In genomic region chr19:16040642-16041041, GRCh38 we compare ENCODE assay signal across 17 cellular contexts. TPM values are rescaled to one million over a fixed set of nuclear protein-coding genes. Genes with fewer than 3 reads are reported as not detected.
DNase-seq lines count a peak whose midpoint lies in the region; ATAC-seq and TF ChIP-seq lines count a peak whose summit lies in the region.
"Had no signal": no experiment of that assay in that cellular context is flagged by ENCODE, and none has a peak within 500 bp of the region (broad histone marks: within the 10 kb centered on the region; RNA-seq: fewer than 3 reads in every experiment).

No MANE protein-coding gene starts in this region.

- POLR2A ChIA-PET in T-cell (lab: Charles Lee): interaction anchor here in 1 of 2 donors (0.6 kb wide), 1 partner anchor 211 kb away, joined by 6 read pairs; no protein-coding TSS in a partner anchor

- no peaks in the 10 kb centered on the region for H3K36me3 Mint-ChIP-seq in T-cell
- H3K36me3 Mint-ChIP-seq: brain; CD4-positive, alpha-beta memory T cell had no signal

- H3K27me3 ChIP-seq in fibroblast of lung (ENCODE audit: control insufficient read depth, insufficient read depth, low read length) (no peaks in the 10 kb centered on the region), upper lobe of right lung (no peaks in the 10 kb centered on the region)
- H3K27me3 ChIP-seq: stomach had no signal

- DNase-seq in EH (ENCODE audit: low read depth): peak; percentile 60
- DNase-seq in MV-4-11 (lab: John Stamatoyannopoulos, UW): peak; percentile 89
- peak in 1 of 2 donors; percentile 34 for DNase-seq in fibroblast of lung (ENCODE audit: low read depth in 2 of 2)
- DNase-seq in renal cortical epithelial cell (ENCODE audit: low read depth): peak; percentile 38
- DNase-seq in T-cell: no peak
- DNase-seq in upper lobe of right lung: no peak
- no peak for DNase-seq in NCI-H146 treated with DMSO at 0.1 percent for 48 hours (lab: John Stamatoyannopoulos, UW; ENCODE audit: unreplicated experiment)
- DNase-seq: activated CD4-positive, alpha-beta T cell treated with anti-CD3 and anti-CD28 coated beads, Interleukin-2, amount 50 U/mL, for 1 hour; CD4-positive, alpha-beta memory T cell; effector CD4-positive, alpha-beta T cell; glutamatergic neuron; SHP77 treated with DMSO at 0.1 percent for 48 hours; stimulated activated CD4-positive, alpha-beta T cell treated with anti-CD3 and anti-CD28 coated beads, Interleukin-12 subunit alpha, Interleukin-12 subunit beta, amount 100 ng/mL, for 4 hours; stomach; T1000 had no signal

- no peak overlapping the region for H3K4me3 ChIP-seq in fibroblast of lung (replicated peaks in 1 of 4; ENCODE audit: control extremely low read depth in 1 of 4, insufficient read depth in 1 of 4, low read depth in 3 of 4, low read length in 4 of 4)
- H3K4me3 ChIP-seq in upper lobe of right lung: no peak overlapping the region

- H3K9me3 ChIP-seq in fibroblast of lung (ENCODE audit: control insufficient read depth, insufficient read depth, low read depth, low read length): no peaks in the 10 kb centered on the region
- no peaks in the 10 kb centered on the region for H3K9me3 ChIP-seq in upper lobe of right lung
- H3K9me3 ChIP-seq: stomach had no signal

- no peak for ATAC-seq in T-cell (replicated peaks in 1 of 4)
- no peak for ATAC-seq in upper lobe of right lung

- H3K9ac ChIP-seq in fibroblast of lung (ENCODE audit: insufficient read depth, low read length): no peak overlapping the region
- H3K9ac ChIP-seq: parathyroid adenoma had no signal

- no peaks in the 10 kb centered on the region for H3K9me3 Mint-ChIP-seq in T-cell
- H3K9me3 Mint-ChIP-seq: CD4-positive, alpha-beta memory T cell had no signal

- H3K4me1 ChIP-seq in fibroblast of lung (ENCODE audit: control insufficient read depth, extremely low read depth, insufficient read depth, low read length): peaks cover 3% of the 10 kb centered on the region
- peaks cover 10% of the 10 kb centered on the region for H3K4me1 ChIP-seq in upper lobe of right lung

- H3K4me2 ChIP-seq in fibroblast of lung (ENCODE audit: extremely low read depth, insufficient read depth, low read length): no peak overlapping the region

- no peaks in the 10 kb centered on the region for H4K20me1 ChIP-seq in fibroblast of lung (ENCODE audit: control insufficient read depth, extremely low read depth, insufficient read depth, low read length)

- TF ChIP-seq CTCF in fibroblast of lung (conservative IDR thresholded peaks at IDR 0.05 in 1 of 2, IDR thresholded peaks at IDR 0.05 in 1 of 2; ENCODE audit: low read depth in 1 of 2, low read length in 2 of 2) (no peak), upper lobe of right lung (IDR thresholded peaks at IDR 0.05) (no peak)

- H3K36me3 ChIP-seq in fibroblast of lung (ENCODE audit: control insufficient read depth, insufficient read depth, low read length) (no peaks in the 10 kb centered on the region), upper lobe of right lung (no peaks in the 10 kb centered on the region)
- H3K36me3 ChIP-seq: stomach had no signal

- no peaks in the 10 kb centered on the region for H3K79me2 ChIP-seq in fibroblast of lung (ENCODE audit: control insufficient read depth, insufficient read depth, low read length)
- H3K79me2 ChIP-seq: parathyroid adenoma had no signal

- peak overlapping the region in 1 of 2 donors; percentile 69 for H3K27ac Mint-ChIP-seq in T-cell

- CTCF ChIA-PET in T-cell (lab: Charles Lee): interaction anchor here (0.5 to 3.1 kb wide), 7 partner anchors 30 to 213 kb away, joined by 3 to 15 read pairs (median 3); partner anchors contain the start of gene FAM32A (in 1 of the 2)

- peaks cover 0 to 17% (median 13%) of the 10 kb centered on the region in 3 donors for H3K4me1 Mint-ChIP-seq in T-cell

- H3K27ac ChIP-seq in fibroblast of lung (ENCODE audit: insufficient read depth, low read length) (no peak overlapping the region), upper lobe of right lung (no peak overlapping the region)
- H3K27ac ChIP-seq: parathyroid adenoma had no signal

- intact Hi-C loops in upper lobe of right lung (cut with DNase I): loop anchor here (5.0 kb wide), 1 partner anchor 142 kb away; no protein-coding TSS in a partner anchor

- peak overlapping the region; percentile 50 for H2AFZ ChIP-seq in fibroblast of lung (ENCODE audit: low read length)

- H3K27me3 Mint-ChIP-seq in T-cell: no peaks in the 10 kb centered on the region

- H3K4me3 Mint-ChIP-seq in T-cell: peak overlapping the region in 1 of 3 donors; percentile 12

RNA-seq across cellular contexts. Expression of gene TPM4, which starts 35.7 kb away (rescaled TPM):
- 720 and 822 TPM in 2 replicates for total RNA-seq in fibroblast of lung
- 1,637 and 2,577 TPM in 2 replicates for polyA plus RNA-seq in fibroblast of lung
- polyA plus RNA-seq in fibroblast of lung (2012): 1,306 and 1,822 TPM in 2 replicates
- polyA minus RNA-seq in fibroblast of lung (ENCODE audit: low replicate concordance): 192 and 286 TPM in 2 replicates
- 607 and 845 TPM in 2 replicates for total RNA-seq in renal cortical epithelial cell
- 100 to 1,000 TPM in 2 of 5 donors, 10 to 100 TPM in 3; 83.6 to 189 (median 99.5) TPM for total RNA-seq in T-cell
- total RNA-seq in upper lobe of right lung: 386 TPM

Comparison
In these comparisons a context has a peak if more than half of its experiments do, and no peak if none do; other contexts are left out.
1. DNase-seq: peak in EH (single experiment), MV-4-11 (single experiment) and renal cortical epithelial cell (single experiment); none in T-cell (0 of 34), upper lobe of right lung (single experiment) and NCI-H146 treated with DMSO at 0.1 percent for 48 hours (single experiment).